1 cellular context compared by ENCODE assay signal in the genomic region with DNA sequence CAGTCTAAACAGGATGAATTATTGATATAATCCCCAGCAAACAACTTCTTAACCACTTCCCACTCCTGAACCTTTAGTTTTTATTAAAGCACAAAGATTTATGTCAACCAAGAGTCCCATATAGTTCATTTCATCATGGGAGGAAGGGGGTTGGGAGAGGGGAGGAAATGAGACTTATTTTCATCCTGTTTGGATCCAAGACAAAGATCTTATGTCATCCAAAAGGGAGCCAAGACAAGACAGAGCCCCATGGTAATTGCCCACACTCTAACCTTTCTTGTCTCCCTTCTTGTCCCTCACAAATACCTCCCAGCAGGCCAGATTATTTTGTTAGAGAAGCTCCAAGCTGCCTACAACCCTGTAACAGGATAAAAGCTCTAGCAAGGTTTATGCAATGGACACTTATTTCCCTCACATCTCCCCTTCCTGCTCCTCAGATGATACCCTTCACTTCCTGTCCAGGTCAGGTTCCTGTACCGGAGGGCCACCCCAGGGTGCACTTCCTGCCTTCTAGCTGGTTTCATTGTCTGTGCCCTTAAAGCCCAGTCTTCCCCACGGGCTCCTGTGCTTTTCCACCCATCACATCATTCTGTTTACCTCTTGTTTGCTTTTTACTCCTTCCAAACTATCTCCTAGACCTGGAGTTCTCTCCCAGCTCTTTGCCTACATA.
TF ChIP-seq lines count a peak whose summit lies in the region.

No MANE protein-coding gene starts in this region.

TF ChIP-seq in K562, 482 proteins besides CTCF, POLR2A, EP300 and RAD21:
- TF ChIP-seq RB1 (IDR thresholded peaks at IDR 0.05; ENCODE audit: low read depth): no peak
- no peak for TF ChIP-seq SMARCA4 (IDR thresholded peaks at IDR 0.05)
- TF ChIP-seq POLR2AphosphoS5 (IDR thresholded peaks at IDR 0.05; ENCODE audit: control insufficient read depth, insufficient read depth, low read depth, low read length): no peak
- TF ChIP-seq ETV1 (tag; conservative IDR thresholded peaks at IDR 0.05; ENCODE audit: low read depth): peak; percentile 56
- no peak for TF ChIP-seq RBM34 (IDR thresholded peaks at IDR 0.05; ENCODE audit: borderline replicate concordance, insufficient read depth, low read length)
- TF ChIP-seq, protein P1, sequence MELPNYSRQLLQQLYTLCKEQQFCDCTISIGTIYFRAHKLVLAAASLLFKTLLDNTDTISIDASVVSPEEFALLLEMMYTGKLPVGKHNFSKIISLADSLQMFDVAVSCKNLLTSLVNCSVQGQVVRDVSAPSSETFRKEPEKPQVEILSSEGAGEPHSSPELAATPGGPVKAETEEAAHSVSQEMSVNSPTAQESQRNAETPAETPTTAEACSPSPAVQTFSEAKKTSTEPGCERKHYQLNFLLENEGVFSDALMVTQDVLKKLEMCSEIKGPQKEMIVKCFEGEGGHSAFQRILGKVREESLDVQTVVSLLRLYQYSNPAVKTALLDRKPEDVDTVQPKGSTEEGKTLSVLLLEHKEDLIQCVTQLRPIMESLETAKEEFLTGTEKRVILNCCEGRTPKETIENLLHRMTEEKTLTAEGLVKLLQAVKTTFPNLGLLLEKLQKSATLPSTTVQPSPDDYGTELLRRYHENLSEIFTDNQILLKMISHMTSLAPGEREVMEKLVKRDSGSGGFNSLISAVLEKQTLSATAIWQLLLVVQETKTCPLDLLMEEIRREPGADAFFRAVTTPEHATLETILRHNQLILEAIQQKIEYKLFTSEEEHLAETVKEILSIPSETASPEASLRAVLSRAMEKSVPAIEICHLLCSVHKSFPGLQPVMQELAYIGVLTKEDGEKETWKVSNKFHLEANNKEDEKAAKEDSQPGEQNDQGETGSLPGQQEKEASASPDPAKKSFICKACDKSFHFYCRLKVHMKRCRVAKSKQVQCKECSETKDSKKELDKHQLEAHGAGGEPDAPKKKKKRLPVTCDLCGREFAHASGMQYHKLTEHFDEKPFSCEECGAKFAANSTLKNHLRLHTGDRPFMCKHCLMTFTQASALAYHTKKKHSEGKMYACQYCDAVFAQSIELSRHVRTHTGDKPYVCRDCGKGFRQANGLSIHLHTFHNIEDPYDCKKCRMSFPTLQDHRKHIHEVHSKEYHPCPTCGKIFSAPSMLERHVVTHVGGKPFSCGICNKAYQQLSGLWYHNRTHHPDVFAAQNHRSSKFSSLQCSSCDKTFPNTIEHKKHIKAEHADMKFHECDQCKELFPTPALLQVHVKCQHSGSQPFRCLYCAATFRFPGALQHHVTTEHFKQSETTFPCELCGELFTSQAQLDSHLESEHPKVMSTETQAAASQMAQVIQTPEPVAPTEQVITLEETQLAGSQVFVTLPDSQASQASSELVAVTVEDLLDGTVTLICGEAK (IDR thresholded peaks at IDR 0.05): peak; percentile 65
- TF ChIP-seq, protein P1 (CRISPR knock-in tag; IDR thresholded peaks at IDR 0.05): no peak
- TF ChIP-seq, protein P2, sequence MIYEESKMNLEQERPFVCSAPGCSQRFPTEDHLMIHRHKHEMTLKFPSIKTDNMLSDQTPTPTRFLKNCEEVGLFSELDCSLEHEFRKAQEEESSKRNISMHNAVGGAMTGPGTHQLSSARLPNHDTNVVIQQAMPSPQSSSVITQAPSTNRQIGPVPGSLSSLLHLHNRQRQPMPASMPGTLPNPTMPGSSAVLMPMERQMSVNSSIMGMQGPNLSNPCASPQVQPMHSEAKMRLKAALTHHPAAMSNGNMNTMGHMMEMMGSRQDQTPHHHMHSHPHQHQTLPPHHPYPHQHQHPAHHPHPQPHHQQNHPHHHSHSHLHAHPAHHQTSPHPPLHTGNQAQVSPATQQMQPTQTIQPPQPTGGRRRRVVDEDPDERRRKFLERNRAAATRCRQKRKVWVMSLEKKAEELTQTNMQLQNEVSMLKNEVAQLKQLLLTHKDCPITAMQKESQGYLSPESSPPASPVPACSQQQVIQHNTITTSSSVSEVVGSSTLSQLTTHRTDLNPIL (CRISPR knock-in tag; IDR thresholded peaks at IDR 0.05): no peak
- TF ChIP-seq, protein P3, sequence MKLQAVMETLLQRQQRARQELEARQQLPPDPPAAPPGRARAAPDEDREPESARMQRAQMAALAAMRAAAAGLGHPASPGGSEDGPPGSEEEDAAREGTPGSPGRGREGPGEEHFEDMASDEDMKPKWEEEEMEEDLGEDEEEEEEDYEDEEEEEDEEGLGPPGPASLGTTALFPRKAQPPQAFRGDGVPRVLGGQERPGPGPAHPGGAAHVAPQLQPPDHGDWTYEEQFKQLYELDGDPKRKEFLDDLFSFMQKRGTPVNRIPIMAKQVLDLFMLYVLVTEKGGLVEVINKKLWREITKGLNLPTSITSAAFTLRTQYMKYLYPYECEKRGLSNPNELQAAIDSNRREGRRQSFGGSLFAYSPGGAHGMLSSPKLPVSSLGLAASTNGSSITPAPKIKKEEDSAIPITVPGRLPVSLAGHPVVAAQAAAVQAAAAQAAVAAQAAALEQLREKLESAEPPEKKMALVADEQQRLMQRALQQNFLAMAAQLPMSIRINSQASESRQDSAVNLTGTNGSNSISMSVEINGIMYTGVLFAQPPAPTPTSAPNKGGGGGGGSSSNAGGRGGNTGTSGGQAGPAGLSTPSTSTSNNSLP (IDR thresholded peaks at IDR 0.05; ENCODE audit: borderline replicate concordance, low read depth, low read length): no peak
- no peak for TF ChIP-seq ZBTB8A (IDR thresholded peaks at IDR 0.05; ENCODE audit: partially characterized antibody)
- no peak for TF ChIP-seq CHD2 (IDR thresholded peaks at IDR 0.05; ENCODE audit: low read depth, low read length)
- no peak for TF ChIP-seq PTBP1 (IDR thresholded peaks at IDR 0.05; ENCODE audit: low read depth, low read length)
- no peak for TF ChIP-seq FUS (optimal IDR thresholded peaks at IDR 0.05; ENCODE audit: low read depth, low read length)
- peak; percentile 78 for TF ChIP-seq GABPA (tag; conservative IDR thresholded peaks at IDR 0.05; ENCODE audit: low read depth)
- no peak for TF ChIP-seq NR2C2 (CRISPR knock-in tag; IDR thresholded peaks at IDR 0.05)
- peak; percentile 49; the same call in 1 of the 2 replicates for TF ChIP-seq NR2C2 (tag; IDR thresholded peaks at IDR 0.05)
- TF ChIP-seq, protein P4, sequence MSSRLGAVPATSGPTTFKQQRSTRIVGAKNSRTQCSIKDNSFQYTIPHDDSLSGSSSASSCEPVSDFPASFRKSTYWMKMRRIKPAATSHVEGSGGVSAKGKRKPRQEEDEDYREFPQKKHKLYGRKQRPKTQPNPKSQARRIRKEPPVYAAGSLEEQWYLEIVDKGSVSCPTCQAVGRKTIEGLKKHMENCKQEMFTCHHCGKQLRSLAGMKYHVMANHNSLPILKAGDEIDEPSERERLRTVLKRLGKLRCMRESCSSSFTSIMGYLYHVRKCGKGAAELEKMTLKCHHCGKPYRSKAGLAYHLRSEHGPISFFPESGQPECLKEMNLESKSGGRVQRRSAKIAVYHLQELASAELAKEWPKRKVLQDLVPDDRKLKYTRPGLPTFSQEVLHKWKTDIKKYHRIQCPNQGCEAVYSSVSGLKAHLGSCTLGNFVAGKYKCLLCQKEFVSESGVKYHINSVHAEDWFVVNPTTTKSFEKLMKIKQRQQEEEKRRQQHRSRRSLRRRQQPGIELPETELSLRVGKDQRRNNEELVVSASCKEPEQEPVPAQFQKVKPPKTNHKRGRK (tag; IDR thresholded peaks at IDR 0.05): no peak
- TF ChIP-seq HNRNPL (IDR thresholded peaks at IDR 0.05; ENCODE audit: low read depth, low read length): no peak
- TF ChIP-seq MTF1 (CRISPR knock-in tag; IDR thresholded peaks at IDR 0.05; ENCODE audit: borderline replicate concordance): no peak
- TF ChIP-seq ZNF766 (CRISPR knock-in tag; conservative IDR thresholded peaks at IDR 0.05): 0 out of 2 replicates have a peak, but pooled peaks have one; percentile 25
- TF ChIP-seq ZNF175 (CRISPR knock-in tag; IDR thresholded peaks at IDR 0.05; ENCODE audit: low read depth): 0 out of 2 replicates have a peak, but pooled peaks have one; percentile 26
- TF ChIP-seq, protein P5, sequence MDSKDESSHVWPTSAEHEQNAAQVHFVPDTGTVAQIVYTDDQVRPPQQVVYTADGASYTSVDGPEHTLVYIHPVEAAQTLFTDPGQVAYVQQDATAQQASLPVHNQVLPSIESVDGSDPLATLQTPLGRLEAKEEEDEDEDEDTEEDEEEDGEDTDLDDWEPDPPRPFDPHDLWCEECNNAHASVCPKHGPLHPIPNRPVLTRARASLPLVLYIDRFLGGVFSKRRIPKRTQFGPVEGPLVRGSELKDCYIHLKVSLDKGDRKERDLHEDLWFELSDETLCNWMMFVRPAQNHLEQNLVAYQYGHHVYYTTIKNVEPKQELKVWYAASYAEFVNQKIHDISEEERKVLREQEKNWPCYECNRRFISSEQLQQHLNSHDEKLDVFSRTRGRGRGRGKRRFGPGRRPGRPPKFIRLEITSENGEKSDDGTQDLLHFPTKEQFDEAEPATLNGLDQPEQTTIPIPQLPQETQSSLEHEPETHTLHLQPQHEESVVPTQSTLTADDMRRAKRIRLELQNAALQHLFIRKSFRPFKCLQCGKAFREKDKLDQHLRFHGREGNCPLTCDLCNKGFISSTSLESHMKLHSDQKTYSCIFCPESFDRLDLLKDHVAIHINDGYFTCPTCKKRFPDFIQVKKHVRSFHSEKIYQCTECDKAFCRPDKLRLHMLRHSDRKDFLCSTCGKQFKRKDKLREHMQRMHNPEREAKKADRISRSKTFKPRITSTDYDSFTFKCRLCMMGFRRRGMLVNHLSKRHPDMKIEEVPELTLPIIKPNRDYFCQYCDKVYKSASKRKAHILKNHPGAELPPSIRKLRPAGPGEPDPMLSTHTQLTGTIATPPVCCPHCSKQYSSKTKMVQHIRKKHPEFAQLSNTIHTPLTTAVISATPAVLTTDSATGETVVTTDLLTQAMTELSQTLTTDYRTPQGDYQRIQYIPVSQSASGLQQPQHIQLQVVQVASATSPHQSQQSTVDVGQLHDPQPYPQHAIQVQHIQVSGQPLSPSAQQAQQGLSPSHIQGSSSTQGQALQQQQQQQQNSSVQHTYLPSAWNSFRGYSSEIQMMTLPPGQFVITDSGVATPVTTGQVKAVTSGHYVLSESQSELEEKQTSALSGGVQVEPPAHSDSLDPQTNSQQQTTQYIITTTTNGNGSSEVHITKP (IDR thresholded peaks at IDR 0.05; ENCODE audit: partially characterized antibody): no peak
- TF ChIP-seq MCM2 (IDR thresholded peaks at IDR 0.05; ENCODE audit: low read depth): no peak
- TF ChIP-seq, protein P6, sequence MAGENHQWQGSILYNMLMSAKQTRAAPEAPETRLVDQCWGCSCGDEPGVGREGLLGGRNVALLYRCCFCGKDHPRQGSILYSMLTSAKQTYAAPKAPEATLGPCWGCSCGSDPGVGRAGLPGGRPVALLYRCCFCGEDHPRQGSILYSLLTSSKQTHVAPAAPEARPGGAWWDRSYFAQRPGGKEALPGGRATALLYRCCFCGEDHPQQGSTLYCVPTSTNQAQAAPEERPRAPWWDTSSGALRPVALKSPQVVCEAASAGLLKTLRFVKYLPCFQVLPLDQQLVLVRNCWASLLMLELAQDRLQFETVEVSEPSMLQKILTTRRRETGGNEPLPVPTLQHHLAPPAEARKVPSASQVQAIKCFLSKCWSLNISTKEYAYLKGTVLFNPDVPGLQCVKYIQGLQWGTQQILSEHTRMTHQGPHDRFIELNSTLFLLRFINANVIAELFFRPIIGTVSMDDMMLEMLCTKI (IDR thresholded peaks at IDR 0.05; ENCODE audit: partially characterized antibody): no peak
